Comparison of ENCODE assay signal across 16 cellular contexts in genomic region chr2:70615222-70615621, GRCh38.
"Had no signal": no experiment of that assay in that cellular context is flagged by ENCODE, and none has a peak within 500 bp of the region (broad histone marks: within the 10 kb centered on the region; RNA-seq: fewer than 3 reads in every experiment).

No MANE protein-coding gene starts in this region.

- H3K27me3 ChIP-seq: body of pancreas, gastrocnemius medialis, transverse colon had no signal

- ATAC-seq: activated CD4-positive, CD25-positive, alpha-beta regulatory T cell treated with anti-CD3 and anti-CD28 coated beads, Interleukin-2, amount 50 U/mL, for 24 hours; activated CD8-positive, alpha-beta memory T cell treated with anti-CD3 and anti-CD28 coated beads, Interleukin-2, amount 10 ng/mL, durations not matched to agents 7 days and 5 days; body of pancreas; gastrocnemius medialis; left cardiac atrium; lower lobe of right lung; natural killer cell; stimulated activated effector memory CD8-positive, alpha-beta T cell treated with anti-CD3 and anti-CD28 coated beads, Interleukin-12 subunit alpha, Interleukin-12 subunit beta, amount 100 ng/mL, for 72 hours had no signal

- H3K27ac ChIP-seq: body of pancreas, coronary artery, gastrocnemius medialis, lower lobe of right lung, transverse colon had no signal

- DNase-seq: activated CD8-positive, alpha-beta memory T cell treated with anti-CD3 and anti-CD28 coated beads, Interleukin-2, amount 10 ng/mL, durations not matched to agents 7 days and 5 days; activated effector memory CD4-positive, alpha-beta T cell treated with Interleukin-2 at 50 U/mL for 16 hours; activated T-cell treated with anti-CD3 and anti-CD28 coated beads, Interleukin-2, amount 50 U/mL, for 24 hours; amniotic stem cell; body of pancreas; central memory CD4-positive, alpha-beta T cell; effector memory CD4-positive, alpha-beta T cell; gastrocnemius medialis; left cardiac atrium; lower lobe of right lung; natural killer cell; right cardiac atrium; transverse colon had no signal

- H3K4me1 ChIP-seq: body of pancreas, gastrocnemius medialis, lower lobe of right lung had no signal

- H3K36me3 ChIP-seq: gastrocnemius medialis, lower lobe of right lung, transverse colon had no signal

- H3K4me3 ChIP-seq: body of pancreas, coronary artery, gastrocnemius medialis, lower lobe of right lung, transverse colon had no signal

- H3K9me3 ChIP-seq: body of pancreas, gastrocnemius medialis, lower lobe of right lung, transverse colon had no signal
